32 cellular contexts compared by ENCODE assay signal in genomic region chr2:240032406-240033329, GRCh38. TPM values are rescaled to one million over a fixed set of nuclear protein-coding genes. Genes with fewer than 3 reads are reported as not detected.
"Had no signal": no experiment of that assay in that cellular context is flagged by ENCODE, and none has a peak within 500 bp of the region (broad histone marks: within the 10 kb centered on the region; RNA-seq: fewer than 3 reads in every experiment).

No MANE protein-coding gene starts in this region.

- ATAC-seq: foreskin keratinocyte; heart right ventricle; left lobe of liver; mucosa of descending colon; stimulated activated naive CD8-positive, alpha-beta T cell treated with anti-CD3 and anti-CD28 coated beads, Interleukin-15, amount 100 ng/mL, for 72 hours; upper lobe of right lung had no signal

- H3K27me3 ChIP-seq: ovary, right lobe of liver had no signal

- H3K9me3 ChIP-seq: esophagus muscularis mucosa, lower lobe of right lung, mucosa of descending colon, neutrophil, ovary, right lobe of liver, upper lobe of right lung had no signal

- H3K4me3 ChIP-seq: esophagus muscularis mucosa, heart right ventricle, lower lobe of right lung, mucosa of descending colon, ovary, right lobe of liver, skin epidermis, upper lobe of right lung had no signal

- H3K27ac ChIP-seq: esophagus muscularis mucosa, foreskin keratinocyte, heart right ventricle, lower lobe of right lung, neutrophil, ovary, right lobe of liver, skin epidermis, upper lobe of right lung had no signal

- H3K4me1 ChIP-seq: esophagus muscularis mucosa, foreskin keratinocyte, heart right ventricle, lower lobe of right lung, right lobe of liver, upper lobe of right lung had no signal

- DNase-seq: activated CD4-positive, alpha-beta T cell treated with anti-CD3 and anti-CD28 coated beads for 4 hours; activated CD4-positive, alpha-beta T cell treated with anti-CD3 and anti-CD28 coated beads, Interleukin-2, amount 50 U/mL, for 48 hours; activated CD8-positive, alpha-beta memory T cell treated with anti-CD3 and anti-CD28 coated beads for 24 hours; activated effector memory CD4-positive, alpha-beta T cell treated with Interleukin-2 at 50 U/mL for 16 hours; activated naive CD4-positive, alpha-beta T cell treated with Interleukin-2 at 50 U/mL for 16 hours; anterior cingulate cortex; dermis blood vessel endothelial cell; effector CD4-positive, alpha-beta T cell; foreskin keratinocyte; heart right ventricle; kidney glomerular epithelial cell; lower lobe of right lung; mesenchymal stem cell; mucosa of descending colon; ovary; right lobe of liver; stimulated activated CD4-positive, alpha-beta T cell treated with anti-CD3 and anti-CD28 coated beads, Interleukin-4, amount 100 ng/mL, for 24 hours; stimulated activated naive CD8-positive, alpha-beta T cell treated with anti-CD3 and anti-CD28 coated beads, Interleukin-15, amount 100 ng/mL, for 72 hours; substantia nigra; upper lobe of right lung had no signal

- H3K36me3 ChIP-seq: esophagus muscularis mucosa, heart right ventricle, lower lobe of right lung, neutrophil, ovary, right lobe of liver, upper lobe of right lung had no signal

RNA-seq across cellular contexts. Expression of gene OR6B2, which starts 2.4 kb away (rescaled TPM):
- total RNA-seq: bronchial epithelial cell; dermis blood vessel endothelial cell; esophagus muscularis mucosa; foreskin keratinocyte; glomerular endothelial cell; heart right ventricle; left lobe of liver; lower lobe of right lung; mucosa of descending colon; myocyte; natural killer cell treated with Interleukin-12 subunit alpha and Interleukin-12 subunit beta and Interleukin-15 and Interleukin-18, amount 100 ng/mL, for 72 hours; ovary; progenitor cell of endocrine pancreas; renal cortical epithelial cell; right lobe of liver; upper lobe of right lung had no signal
- polyA plus RNA-seq: adipose tissue, foreskin keratinocyte, heart right ventricle, ovary, thymus had no signal

RNA-seq across cellular contexts. Expression of gene OR6B3, which starts 20.7 kb away (rescaled TPM):
- total RNA-seq: bronchial epithelial cell; dermis blood vessel endothelial cell; esophagus muscularis mucosa; foreskin keratinocyte; glomerular endothelial cell; heart right ventricle; left lobe of liver; lower lobe of right lung; mucosa of descending colon; myocyte; natural killer cell treated with Interleukin-12 subunit alpha and Interleukin-12 subunit beta and Interleukin-15 and Interleukin-18, amount 100 ng/mL, for 72 hours; ovary; progenitor cell of endocrine pancreas; renal cortical epithelial cell; right lobe of liver; upper lobe of right lung had no signal
- polyA plus RNA-seq: adipose tissue, foreskin keratinocyte, heart right ventricle, ovary, thymus had no signal
